Comparison of ENCODE assay signal across 8 cellular contexts in the genomic region with DNA sequence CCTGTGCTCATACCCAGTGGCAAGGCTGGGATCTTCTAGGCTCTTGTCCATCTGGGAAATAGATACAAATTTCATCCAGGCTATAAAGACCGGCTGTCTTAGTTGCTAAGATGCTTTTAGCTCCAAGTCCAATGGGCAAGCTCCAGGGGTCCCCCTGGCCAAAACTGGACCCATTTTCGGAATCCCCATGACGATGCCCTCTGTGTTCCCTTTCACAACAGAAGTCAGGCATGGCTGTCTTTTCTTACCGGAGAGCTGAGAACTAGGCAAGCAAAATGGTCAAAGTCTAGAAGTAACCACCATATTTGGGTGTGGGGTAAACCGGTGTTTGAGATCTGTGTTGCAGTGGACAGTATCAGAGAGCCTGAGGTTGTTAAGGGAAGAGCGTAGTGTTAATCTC. TPM values are rescaled to one million over a fixed set of nuclear protein-coding genes. Genes with fewer than 3 reads are reported as not detected.
A peak's percentile ranks its signal among the peaks of the same experiment; 100 is the strongest.
DNase-seq lines count a peak whose midpoint lies in the region; ATAC-seq and TF ChIP-seq lines count a peak whose summit lies in the region.
"Had no signal": no experiment of that assay in that cellular context is flagged by ENCODE, and none has a peak within 500 bp of the region (broad histone marks: within the 10 kb centered on the region; RNA-seq: fewer than 3 reads in every experiment).

No MANE protein-coding gene starts in this region.

- WGBS in hepatocyte (ENCODE audit: low lambda C conversion rate, missing lambda C conversion rate): 89% methylated on average over 6 of the region's 6 CpGs

- no peaks in the 10 kb centered on the region for H3K9me2 ChIP-seq in hepatocyte (replicated peaks; ENCODE audit: insufficient read depth)

- no peaks in the 10 kb centered on the region for H3K9me3 Mint-ChIP-seq in activated CD4-positive, alpha-beta memory T cell treated with anti-CD3 and anti-CD28 coated beads, Interleukin-2, amount 10 ng/mL, durations not matched to agents 7 days and 5 days
- H3K9me3 Mint-ChIP-seq in stimulated activated effector memory CD8-positive, alpha-beta T cell treated with anti-CD3 and anti-CD28 coated beads, Interleukin-12 subunit alpha, Interleukin-12 subunit beta, amount 100 ng/mL, for 72 hours: no peaks in the 10 kb centered on the region

- H3K4me3 ChIP-seq in HFF-Myc (replicated peaks; ENCODE audit: low read depth, low read length) (peak overlapping the region; percentile 81), hepatocyte (peak overlapping the region; percentile 50)

- peak overlapping the region; percentile 80 for H3K4me2 ChIP-seq in hepatocyte

- H4K20me1 ChIP-seq in hepatocyte (ENCODE audit: insufficient read depth, poor library complexity, severe bottlenecking): peaks cover 3% of the 10 kb centered on the region

- H3K36me3 ChIP-seq in hepatocyte (replicated peaks; ENCODE audit: insufficient read depth, low read depth): no peaks in the 10 kb centered on the region

- POLR2A ChIA-PET in activated CD4-positive, alpha-beta memory T cell treated with anti-CD3 and anti-CD28 coated beads, Interleukin-2, amount 10 ng/mL, durations not matched to agents 7 days and 5 days (lab: Charles Lee): interaction anchor here (0.7 to 27.5 kb wide), 15 partner anchors 9 to 236 kb away, joined by 3 to 1001 read pairs (median 7); partner anchors contain the start of genes PPM1M, TWF2 and WDR82

- H3K27me3 Mint-ChIP-seq in activated CD4-positive, alpha-beta memory T cell treated with anti-CD3 and anti-CD28 coated beads, Interleukin-2, amount 10 ng/mL, durations not matched to agents 7 days and 5 days: no peaks in the 10 kb centered on the region

- H3K4me1 Mint-ChIP-seq in activated CD4-positive, alpha-beta memory T cell treated with anti-CD3 and anti-CD28 coated beads, Interleukin-2, amount 10 ng/mL, durations not matched to agents 7 days and 5 days: peaks cover 51% of the 10 kb centered on the region
- peaks cover 39% of the 10 kb centered on the region for H3K4me1 Mint-ChIP-seq in stimulated activated effector memory CD8-positive, alpha-beta T cell treated with anti-CD3 and anti-CD28 coated beads, Interleukin-12 subunit alpha, Interleukin-12 subunit beta, amount 100 ng/mL, for 72 hours

- no peaks in the 10 kb centered on the region for H3K9me3 ChIP-seq in hepatocyte (ENCODE audit: low read depth)

- no peak for ATAC-seq in stimulated activated effector memory CD8-positive, alpha-beta T cell treated with anti-CD3 and anti-CD28 coated beads, Interleukin-12 subunit alpha, Interleukin-12 subunit beta, amount 100 ng/mL, for 72 hours
- no peak for ATAC-seq in HG03135 (IDR thresholded peaks at IDR 0.05; ENCODE audit: unreplicated experiment)

- CTCF ChIA-PET in activated CD4-positive, alpha-beta memory T cell treated with anti-CD3 and anti-CD28 coated beads, Interleukin-2, amount 10 ng/mL, durations not matched to agents 7 days and 5 days (lab: Charles Lee): interaction anchor here (1.0 to 6.2 kb wide), 14 partner anchors 8 to 123 kb away, joined by 3 to 46 read pairs (median 6); partner anchors contain the start of genes TWF2 and WDR82

- peaks cover 31% of the 10 kb centered on the region for H3K36me3 Mint-ChIP-seq in activated CD4-positive, alpha-beta memory T cell treated with anti-CD3 and anti-CD28 coated beads, Interleukin-2, amount 10 ng/mL, durations not matched to agents 7 days and 5 days (ENCODE audit: low read depth)
- peaks cover 39% of the 10 kb centered on the region for H3K36me3 Mint-ChIP-seq in stimulated activated effector memory CD8-positive, alpha-beta T cell treated with anti-CD3 and anti-CD28 coated beads, Interleukin-12 subunit alpha, Interleukin-12 subunit beta, amount 100 ng/mL, for 72 hours

- peak overlapping the region; percentile 100 for H3K27ac Mint-ChIP-seq in activated CD4-positive, alpha-beta memory T cell treated with anti-CD3 and anti-CD28 coated beads, Interleukin-2, amount 10 ng/mL, durations not matched to agents 7 days and 5 days
- peak overlapping the region; percentile 100 for H3K27ac Mint-ChIP-seq in stimulated activated effector memory CD8-positive, alpha-beta T cell treated with anti-CD3 and anti-CD28 coated beads, Interleukin-12 subunit alpha, Interleukin-12 subunit beta, amount 100 ng/mL, for 72 hours

- peak overlapping the region; percentile 100 for H3K27ac ChIP-seq in hepatocyte

- DNase-seq in HFF-Myc (ENCODE audit: extremely low read depth, low read depth): no peak
- no peak for DNase-seq in activated CD4-positive, alpha-beta memory T cell treated with anti-CD3 and anti-CD28 coated beads, Interleukin-2, amount 10 ng/mL, durations not matched to agents 7 days and 5 days
- no peak for DNase-seq in hepatocyte (ENCODE audit: low spot score)
- DNase-seq in stimulated activated effector memory CD8-positive, alpha-beta T cell treated with anti-CD3 and anti-CD28 coated beads, Interleukin-12 subunit alpha, Interleukin-12 subunit beta, amount 100 ng/mL, for 72 hours (ENCODE audit: low spot score in 2 of 2): no peak
- DNase-seq in stimulated activated CD4-positive, alpha-beta T cell treated with anti-CD3 and anti-CD28 coated beads, Interleukin-4, amount 100 ng/mL, for 24 hours: no peak
- no peak for DNase-seq in HK-2 (ENCODE audit: unreplicated experiment)
- DNase-seq: RPMI8226 had no signal

- H3K79me2 ChIP-seq in hepatocyte: peaks cover 31% of the 10 kb centered on the region

- no peaks in the 10 kb centered on the region for H3K27me3 ChIP-seq in hepatocyte

- peaks cover 33% of the 10 kb centered on the region for H3K4me1 ChIP-seq in hepatocyte (ENCODE audit: insufficient read depth)

- TF ChIP-seq CTCF in HFF-Myc (IDR thresholded peaks at IDR 0.05; ENCODE audit: low read depth, low read length, missing control alignments): no peak
- TF ChIP-seq CTCF in hepatocyte (IDR thresholded peaks at IDR 0.05; ENCODE audit: poor library complexity): no peak

- peak overlapping the region; percentile 96 for H3K4me3 Mint-ChIP-seq in activated CD4-positive, alpha-beta memory T cell treated with anti-CD3 and anti-CD28 coated beads, Interleukin-2, amount 10 ng/mL, durations not matched to agents 7 days and 5 days
- H3K4me3 Mint-ChIP-seq in stimulated activated effector memory CD8-positive, alpha-beta T cell treated with anti-CD3 and anti-CD28 coated beads, Interleukin-12 subunit alpha, Interleukin-12 subunit beta, amount 100 ng/mL, for 72 hours: peak overlapping the region; percentile 79

- no peak overlapping the region for H2AFZ ChIP-seq in hepatocyte

RNA-seq across cellular contexts. Expression of gene GLYCTK, which starts 1.0 kb away (rescaled TPM):
- total RNA-seq in activated CD4-positive, alpha-beta memory T cell treated with anti-CD3 and anti-CD28 coated beads, Interleukin-2, amount 10 ng/mL, durations not matched to agents 7 days and 5 days: 10 to 100 TPM; 33.2 to 35.3 TPM
- 112 and 116 TPM in 2 replicates for total RNA-seq in hepatocyte
- polyA plus RNA-seq in hepatocyte: 95.5 and 110 TPM in 2 replicates

RNA-seq across cellular contexts. Expression of gene WDR82, which starts 10.2 kb away (rescaled TPM):
- total RNA-seq in activated CD4-positive, alpha-beta memory T cell treated with anti-CD3 and anti-CD28 coated beads, Interleukin-2, amount 10 ng/mL, durations not matched to agents 7 days and 5 days: 100 to 1,000 TPM; 131 TPM
- 50.9 and 52.1 TPM in 2 replicates for total RNA-seq in hepatocyte
- 20.2 and 24.8 TPM in 2 replicates for polyA plus RNA-seq in hepatocyte

RNA-seq across cellular contexts. Expression of gene DNAH1, which starts 27.4 kb away (rescaled TPM):
- total RNA-seq in activated CD4-positive, alpha-beta memory T cell treated with anti-CD3 and anti-CD28 coated beads, Interleukin-2, amount 10 ng/mL, durations not matched to agents 7 days and 5 days: 10 to 100 TPM; 20.7 to 21.8 TPM
- 2.5 and 4.0 TPM in 2 replicates for total RNA-seq in hepatocyte
- polyA plus RNA-seq in hepatocyte: 2.7 and 4.2 TPM in 2 replicates

RNA-seq across cellular contexts. Expression of gene PPM1M, which starts 43.1 kb away (rescaled TPM):
- total RNA-seq in activated CD4-positive, alpha-beta memory T cell treated with anti-CD3 and anti-CD28 coated beads, Interleukin-2, amount 10 ng/mL, durations not matched to agents 7 days and 5 days: 100 to 1,000 TPM; 123 to 124 TPM
- 6.2 and 8.0 TPM in 2 replicates for total RNA-seq in hepatocyte
- 8.4 and 10.7 TPM in 2 replicates for polyA plus RNA-seq in hepatocyte

RNA-seq across cellular contexts. Expression of gene TWF2, which starts 49.7 kb away (rescaled TPM):
- total RNA-seq in activated CD4-positive, alpha-beta memory T cell treated with anti-CD3 and anti-CD28 coated beads, Interleukin-2, amount 10 ng/mL, durations not matched to agents 7 days and 5 days: 100 to 1,000 TPM; 118 to 119 TPM
- total RNA-seq in hepatocyte: 52.5 and 59.1 TPM in 2 replicates
- polyA plus RNA-seq in hepatocyte: 45.7 and 47.4 TPM in 2 replicates
